In the genomic region with DNA sequence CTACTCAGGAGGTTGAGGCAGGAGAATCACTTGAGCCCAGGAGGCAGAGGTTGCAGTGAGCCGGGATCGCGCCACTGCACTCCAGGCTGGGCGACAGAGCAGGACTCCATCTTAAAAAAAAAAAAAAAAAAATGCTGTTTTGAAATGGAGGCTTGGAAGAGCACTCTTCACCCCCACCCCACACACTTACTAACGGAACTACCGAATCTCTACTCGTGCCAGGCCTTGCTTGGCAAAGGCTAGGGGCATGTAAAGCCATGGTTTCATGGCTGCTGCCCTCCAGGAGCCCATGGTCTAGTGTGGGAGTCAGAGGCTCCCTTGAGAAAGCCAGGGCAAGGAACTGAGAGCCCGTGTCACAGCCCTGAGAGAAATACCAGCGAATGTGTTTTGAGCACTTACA, we compare ENCODE assay signal across 17 cellular contexts. TPM values are rescaled to one million over a fixed set of nuclear protein-coding genes. Genes with fewer than 3 reads are reported as not detected.
DNase-seq lines count a peak whose midpoint lies in the region; ATAC-seq and TF ChIP-seq lines count a peak whose summit lies in the region.
"Had no signal": no experiment of that assay in that cellular context is flagged by ENCODE, and none has a peak within 500 bp of the region (broad histone marks: within the 10 kb centered on the region; RNA-seq: fewer than 3 reads in every experiment).

No MANE protein-coding gene starts in this region.

- no peaks in the 10 kb centered on the region for H3K27me3 ChIP-seq in adipocyte (replicated peaks; ENCODE audit: control insufficient read depth, insufficient read depth, low read length)
- H3K27me3 ChIP-seq in hepatocyte = no peaks in the 10 kb centered on the region
- no peaks in the 10 kb centered on the region for H3K27me3 ChIP-seq in stomach smooth muscle (ENCODE audit: control insufficient read depth in 1 of 2, insufficient read depth in 2 of 2, low read length in 2 of 2)
- H3K27me3 ChIP-seq: cardiac muscle cell had no signal

- H4K20me1 ChIP-seq in hepatocyte (ENCODE audit: insufficient read depth, poor library complexity, severe bottlenecking) = no peaks in the 10 kb centered on the region

- ATAC-seq in effector memory CD8-positive, alpha-beta T cell (replicated peaks) = no peak
- no peak for ATAC-seq in HG02678 (IDR thresholded peaks at IDR 0.05; ENCODE audit: unreplicated experiment)
- ATAC-seq: left lobe of liver had no signal

- 92% methylated on average over 9 of the region's 9 CpGs for WGBS in hepatocyte (ENCODE audit: low lambda C conversion rate, missing lambda C conversion rate)

- peaks cover 2% of the 10 kb centered on the region for H3K79me2 ChIP-seq in hepatocyte

- H3K4me2 ChIP-seq in hepatocyte = no peak overlapping the region

- no peak overlapping the region for H3K27ac Mint-ChIP-seq in effector memory CD8-positive, alpha-beta T cell

- peaks cover 22 to 24% of the 10 kb centered on the region in 2 donors for H3K4me1 Mint-ChIP-seq in effector memory CD8-positive, alpha-beta T cell (ENCODE audit: low read depth in 2 of 2)

- H3K36me3 Mint-ChIP-seq in effector memory CD8-positive, alpha-beta T cell (ENCODE audit: insufficient read depth) = peaks cover 27% of the 10 kb centered on the region

- H2AFZ ChIP-seq in hepatocyte = no peak overlapping the region

- H3K9me3 Mint-ChIP-seq in effector memory CD8-positive, alpha-beta T cell = no peaks in the 10 kb centered on the region

- H3K4me1 ChIP-seq in adipocyte (ENCODE audit: control insufficient read depth, insufficient read depth, low read length) (peaks cover 63% of the 10 kb centered on the region), hepatocyte (ENCODE audit: insufficient read depth) (peaks cover 50% of the 10 kb centered on the region), stomach smooth muscle (ENCODE audit: control insufficient read depth, insufficient read depth, low read length) (peaks cover 60% of the 10 kb centered on the region)

- no peaks in the 10 kb centered on the region for H3K9me3 ChIP-seq in adipocyte (ENCODE audit: control insufficient read depth, low read length)
- no peaks in the 10 kb centered on the region for H3K9me3 ChIP-seq in hepatocyte (ENCODE audit: low read depth)
- H3K9me3 ChIP-seq in stomach smooth muscle (ENCODE audit: control insufficient read depth in 2 of 2, low read length in 2 of 2) = no peaks in the 10 kb centered on the region

- no peak overlapping the region for H3K4me3 Mint-ChIP-seq in effector memory CD8-positive, alpha-beta T cell

- no peaks in the 10 kb centered on the region for H3K9me2 ChIP-seq in hepatocyte (replicated peaks; ENCODE audit: insufficient read depth)

- no peak for DNase-seq in adipocyte (ENCODE audit: low read depth)
- DNase-seq in hepatocyte (ENCODE audit: low spot score) = no peak
- no peak for DNase-seq in effector memory CD8-positive, alpha-beta T cell
- no peak for DNase-seq in stimulated activated CD8-positive, alpha-beta memory T cell treated with anti-CD3 and anti-CD28 coated beads, Interleukin-4, amount 100 ng/mL, for 48 hours
- no peak for DNase-seq in RPMI8226
- DNase-seq: DMS53, erythroblast, hypothalamus, NCI-H2107, SIG-M5 had no signal

- no peak for TF ChIP-seq CTCF in GM12875 (IDR thresholded peaks at IDR 0.05; ENCODE audit: borderline replicate concordance, insufficient read depth, low read depth, low read length)
- no peak for TF ChIP-seq CTCF in hepatocyte (IDR thresholded peaks at IDR 0.05; ENCODE audit: poor library complexity)

- H3K4me3 ChIP-seq in GM12875 (ENCODE audit: low read depth, low read length) (peak overlapping the region; percentile 70), adipocyte (ENCODE audit: low read length) (no peak overlapping the region), hepatocyte (no peak overlapping the region), stomach smooth muscle (ENCODE audit: low read length in 2 of 2) (no peak overlapping the region)
- H3K4me3 ChIP-seq: cardiac muscle cell had no signal

- H3K9ac ChIP-seq in adipocyte (ENCODE audit: low read length) = peak overlapping the region; percentile 84
- no peak overlapping the region for H3K9ac ChIP-seq in stomach smooth muscle (ENCODE audit: low read length in 2 of 2)

- H3K36me3 ChIP-seq in adipocyte (ENCODE audit: control insufficient read depth, insufficient read depth, low read length, severe bottlenecking) (peaks cover 13% of the 10 kb centered on the region), hepatocyte (replicated peaks; ENCODE audit: insufficient read depth, low read depth) (no peaks in the 10 kb centered on the region), stomach smooth muscle (ENCODE audit: control insufficient read depth in 2 of 2, insufficient read depth in 2 of 2, low read length in 2 of 2) (peaks cover 17 to 22% of the 10 kb centered on the region in 2 donors)
- H3K36me3 ChIP-seq: cardiac muscle cell had no signal

- peaks cover 0 to 3% of the 10 kb centered on the region in 2 donors for H3K27me3 Mint-ChIP-seq in effector memory CD8-positive, alpha-beta T cell

- H3K27ac ChIP-seq in hepatocyte (peak overlapping the region; percentile 94), stomach smooth muscle (ENCODE audit: low read length) (peak overlapping the region; percentile 93)
- H3K27ac ChIP-seq: cardiac muscle cell, HL-60 had no signal

RNA-seq across cellular contexts. Expression of a gene that starts 21.3 kb away (rescaled TPM):
- 0.92 and 1.1 TPM in 2 replicates for total RNA-seq in hepatocyte
- 0.16 TPM in 1 of 2 replicates, not detected in the other for polyA plus RNA-seq in hepatocyte
- total RNA-seq: activated CD8-positive, alpha-beta memory T cell treated with anti-CD3 and anti-CD28 coated beads for 36 hours had no signal
- polyA plus RNA-seq: cardiac muscle cell had no signal

RNA-seq across cellular contexts. Expression of a gene that starts 25.3 kb away (rescaled TPM):
- 0.44 and 1.5 TPM in 2 replicates for total RNA-seq in hepatocyte
- polyA plus RNA-seq in hepatocyte = 0.15 and 0.35 TPM in 2 replicates
- total RNA-seq: activated CD8-positive, alpha-beta memory T cell treated with anti-CD3 and anti-CD28 coated beads for 36 hours had no signal

RNA-seq across cellular contexts. Expression of a gene that starts 34.4 kb away (rescaled TPM):
- total RNA-seq in hepatocyte = 16.9 and 18.9 TPM in 2 replicates
- polyA plus RNA-seq in hepatocyte = 35.8 and 40.8 TPM in 2 replicates
